27 cellular contexts compared by ENCODE assay signal in genomic region chr5:31741496-31741895, GRCh38.
DNase-seq lines count a peak whose midpoint lies in the region; ATAC-seq lines count a peak whose summit lies in the region.
"Had no signal": no experiment of that assay in that cellular context is flagged by ENCODE, and none has a peak within 500 bp of the region (broad histone marks: within the 10 kb centered on the region; RNA-seq: fewer than 3 reads in every experiment).

No MANE protein-coding gene starts in this region.

- DNase-seq in Right ventricle myocardium superior (peak; percentile 63), cardiac septum (ENCODE audit: low spot score) (no peak), left kidney (ENCODE audit: low read depth, low spot score) (peak; percentile 20), putamen (ENCODE audit: low spot score) (peak; percentile 76), dedifferentiated amniotic fluid mesenchymal stem cell (ENCODE audit: extremely low spot score) (no peak), DMS53 (lab: John Stamatoyannopoulos, UW) (no peak), dermis blood vessel endothelial cell (no peak), DMS79 (lab: John Stamatoyannopoulos, UW) (no peak)
- DNase-seq: 8988T; activated CD4-positive, alpha-beta T cell treated with anti-CD3 and anti-CD28 coated beads, Interleukin-2, amount 50 U/mL, for 1 hour; activated CD8-positive, alpha-beta memory T cell treated with anti-CD3 and anti-CD28 coated beads, Interleukin-2, amount 10 ng/mL, durations not matched to agents 7 days and 5 days; activated naive CD4-positive, alpha-beta T cell treated with anti-CD3 and anti-CD28 coated beads, Interleukin-2, amount 50 U/mL, for 16 hours; CD4-positive, alpha-beta memory T cell; cerebellar nuclear complex; effector CD8-positive, alpha-beta T cell; erythroblast; mammary epithelial cell; NCI-H1105; NCI-H2029; NCI-H226; NCI-H748 treated with DMSO at 0.1 percent for 48 hours; RPMI8226; stimulated activated CD4-positive, alpha-beta T cell treated with anti-CD3 and anti-CD28 coated beads, Interleukin-12 subunit alpha, Interleukin-12 subunit beta, amount 100 ng/mL, for 4 hours; stimulated activated CD4-positive, alpha-beta T cell treated with anti-CD3 and anti-CD28 coated beads, Interleukin-4, amount 100 ng/mL, for 24 hours; stimulated activated naive CD4-positive, alpha-beta T cell treated with Interleukin-2 at 50 U/mL for 16 hours; transverse colon had no signal

- intact Hi-C loops in Right ventricle myocardium superior (cut with DNase I) (no loop called here), cardiac septum (cut with DNase I) (loop anchor here (5.0 kb wide), 1 partner anchor 59 kb away; no protein-coding TSS in a partner anchor)

- ATAC-seq in Right ventricle myocardium superior (ENCODE audit: poor library complexity): peak; percentile 91
- ATAC-seq: activated CD8-positive, alpha-beta memory T cell treated with anti-CD3 and anti-CD28 coated beads, Interleukin-2, amount 10 ng/mL, durations not matched to agents 7 days and 5 days; SK-N-SH treated with all-trans-retinoic acid at 6 μM for 48 hours had no signal

Comparison
In these comparisons a context has a peak if more than half of its experiments do, and no peak if none do; other contexts are left out.
1. DNase-seq: peak in Right ventricle myocardium superior (single experiment), left kidney (single experiment) and putamen (single experiment); none in cardiac septum (single experiment), dedifferentiated amniotic fluid mesenchymal stem cell (single experiment), DMS53 (single experiment), dermis blood vessel endothelial cell (single experiment) and DMS79 (single experiment).